ENCODE assay signal across 29 cellular contexts in the genomic region with DNA sequence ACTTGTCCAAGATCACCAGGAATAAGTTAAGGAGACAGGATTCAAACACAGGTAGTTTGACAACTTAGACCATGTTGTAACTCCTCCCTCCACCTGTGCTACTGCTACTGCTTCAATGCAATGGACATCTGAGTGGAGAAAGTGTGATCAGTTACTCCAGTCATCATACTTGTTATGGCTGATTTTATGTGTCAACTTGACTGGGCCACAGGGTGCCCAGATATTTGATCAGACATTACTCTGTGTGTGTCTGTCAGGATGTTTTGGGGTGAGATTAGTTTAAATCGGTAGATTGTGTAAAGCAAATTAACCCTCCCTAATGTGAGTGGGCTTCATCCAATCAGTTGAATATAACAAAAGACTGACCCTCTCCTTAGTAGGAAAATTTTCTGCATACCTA.
"Had no signal": no experiment of that assay in that cellular context is flagged by ENCODE, and none has a peak within 500 bp of the region (broad histone marks: within the 10 kb centered on the region; RNA-seq: fewer than 3 reads in every experiment).

No MANE protein-coding gene starts in this region.

- H3K4me1 ChIP-seq: colonic mucosa had no signal

- H3K36me3 ChIP-seq: colonic mucosa, esophagus muscularis mucosa, esophagus squamous epithelium, gastrocnemius medialis, gastroesophageal sphincter, heart left ventricle, heart right ventricle had no signal

- H3K27ac ChIP-seq: colonic mucosa, coronary artery, dorsolateral prefrontal cortex, epithelial cell of prostate, esophagus muscularis mucosa, esophagus squamous epithelium, foreskin keratinocyte, gastrocnemius medialis, gastroesophageal sphincter, heart left ventricle, heart right ventricle, hepatocyte had no signal

- H3K27me3 ChIP-seq: colonic mucosa, esophagus muscularis mucosa, esophagus squamous epithelium, foreskin keratinocyte, gastrocnemius medialis, gastroesophageal sphincter, heart left ventricle, heart right ventricle, hepatocyte had no signal

- FAIRE-seq: endometrium, endothelial cell of umbilical vein, frontal cortex had no signal

- H3K4me3 ChIP-seq: colonic mucosa, coronary artery, dorsolateral prefrontal cortex, esophagus muscularis mucosa, esophagus squamous epithelium, gastrocnemius medialis, gastroesophageal sphincter, heart left ventricle, heart right ventricle, hepatocyte had no signal

- H3K79me2 ChIP-seq: hepatocyte had no signal

- H3K4me3 Mint-ChIP-seq: dendritic cell treated with granulocyte-macrophage colony-stimulating factor and Interleukin-4, amounts not matched to agents 40 ng/mL and 50 ng/mL, for 4 days; effector memory CD8-positive, alpha-beta T cell; endodermal cell had no signal

- ATAC-seq: effector memory CD8-positive, alpha-beta T cell; esophagus mucosa; foreskin keratinocyte; gastrocnemius medialis; gastroesophageal sphincter; heart left ventricle; heart right ventricle had no signal

- H3K4me2 ChIP-seq: hepatocyte had no signal

- H2AFZ ChIP-seq: hepatocyte had no signal

- DNase-seq: colonic mucosa; cortex of kidney; dermis blood vessel endothelial cell; dorsolateral prefrontal cortex; effector CD4-positive, alpha-beta T cell; effector CD8-positive, alpha-beta T cell; effector memory CD4-positive, alpha-beta T cell; effector memory CD8-positive, alpha-beta T cell; endodermal cell; erythroblast; esophagus squamous epithelium; foreskin fibroblast; foreskin keratinocyte; foreskin melanocyte; gastrocnemius medialis; glutamatergic neuron; head of caudate nucleus; heart left ventricle; heart right ventricle had no signal

- H3K9me3 Mint-ChIP-seq: dendritic cell treated with granulocyte-macrophage colony-stimulating factor and Interleukin-4, amounts not matched to agents 40 ng/mL and 50 ng/mL, for 4 days; effector memory CD8-positive, alpha-beta T cell had no signal

- H3K9me3 ChIP-seq: colonic mucosa, esophagus muscularis mucosa, esophagus squamous epithelium, gastrocnemius medialis, gastroesophageal sphincter had no signal

- H3K27ac Mint-ChIP-seq: dendritic cell treated with granulocyte-macrophage colony-stimulating factor and Interleukin-4, amounts not matched to agents 40 ng/mL and 50 ng/mL, for 4 days; effector memory CD8-positive, alpha-beta T cell; endodermal cell had no signal
